24 cellular contexts compared by ENCODE assay signal in the genomic region with DNA sequence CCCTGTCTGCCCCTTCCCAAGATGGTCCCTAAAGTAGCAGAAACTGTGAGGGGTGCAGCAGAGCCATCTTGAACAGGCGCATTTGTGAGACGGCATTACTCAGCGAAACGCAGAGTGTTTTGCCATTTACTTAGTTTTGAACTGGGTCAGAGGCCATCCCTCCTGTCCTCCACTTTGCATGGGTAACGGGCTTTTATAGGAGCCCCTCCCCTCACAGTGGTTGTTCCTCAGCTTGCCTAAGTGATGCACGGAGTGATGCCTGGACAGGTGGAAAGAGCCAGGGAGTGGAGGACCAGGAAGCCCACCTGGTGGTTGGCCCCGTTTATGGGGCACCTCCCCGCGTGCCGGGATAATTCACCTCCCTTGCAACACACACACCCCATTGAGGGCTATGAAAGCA.
"Had no signal": no experiment of that assay in that cellular context is flagged by ENCODE, and none has a peak within 500 bp of the region (broad histone marks: within the 10 kb centered on the region; RNA-seq: fewer than 3 reads in every experiment).

No MANE protein-coding gene starts in this region.

- H3K27me3 Mint-ChIP-seq: memory B cell; naive thymus-derived CD4-positive, alpha-beta T cell; natural killer cell treated with Interleukin-12 subunit alpha and Interleukin-12 subunit beta and Interleukin-15 and Interleukin-18, amount 100 ng/mL, for 72 hours; stimulated activated naive CD8-positive, alpha-beta T cell treated with anti-CD3 and anti-CD28 coated beads, Interleukin-15, Interleukin-2, amounts not matched to agents 100 ng/mL and 50 ng/mL, for 24 hours had no signal

- H3K9me3 ChIP-seq: left ventricle myocardium inferior, mucosa of descending colon, pancreas, prostate gland, suprapubic skin, thoracic aorta, tibial artery, upper lobe of right lung had no signal

- H3K27me3 ChIP-seq: pancreas, suprapubic skin, tibial artery, upper lobe of right lung had no signal

- ATAC-seq: mucosa of descending colon; naive thymus-derived CD4-positive, alpha-beta T cell; natural killer cell treated with Interleukin-12 subunit alpha and Interleukin-12 subunit beta and Interleukin-15 and Interleukin-18, amount 100 ng/mL, for 72 hours; right cardiac atrium; sciatic nerve; stimulated activated effector memory CD8-positive, alpha-beta T cell treated with anti-CD3 and anti-CD28 coated beads, Interleukin-12 subunit alpha, Interleukin-12 subunit beta, amount 100 ng/mL, for 72 hours; upper lobe of right lung had no signal

- H3K9me3 Mint-ChIP-seq: memory B cell; naive thymus-derived CD4-positive, alpha-beta T cell; natural killer cell treated with Interleukin-12 subunit alpha and Interleukin-12 subunit beta and Interleukin-15 and Interleukin-18, amount 100 ng/mL, for 72 hours; stimulated activated effector memory CD8-positive, alpha-beta T cell treated with anti-CD3 and anti-CD28 coated beads, Interleukin-12 subunit alpha, Interleukin-12 subunit beta, amount 100 ng/mL, for 72 hours; stimulated activated naive CD8-positive, alpha-beta T cell treated with anti-CD3 and anti-CD28 coated beads, Interleukin-15, Interleukin-2, amounts not matched to agents 100 ng/mL and 50 ng/mL, for 24 hours had no signal

- H3K36me3 Mint-ChIP-seq: memory B cell; naive thymus-derived CD4-positive, alpha-beta T cell; natural killer cell treated with Interleukin-12 subunit alpha and Interleukin-12 subunit beta and Interleukin-15 and Interleukin-18, amount 100 ng/mL, for 72 hours; stimulated activated effector memory CD8-positive, alpha-beta T cell treated with anti-CD3 and anti-CD28 coated beads, Interleukin-12 subunit alpha, Interleukin-12 subunit beta, amount 100 ng/mL, for 72 hours had no signal

- H3K4me1 Mint-ChIP-seq: memory B cell had no signal

- DNase-seq: islet precursor cell; left ventricle myocardium inferior; midbrain; mucosa of descending colon; naive thymus-derived CD4-positive, alpha-beta T cell; nucleus accumbens; retina; right cardiac atrium; stimulated activated CD4-positive, alpha-beta T cell treated with anti-CD3 and anti-CD28 coated beads, Interleukin-4, amount 100 ng/mL, for 24 hours; stimulated activated naive CD4-positive, alpha-beta T cell; tibial artery; trophoblast cell; upper lobe of right lung had no signal

- H3K4me3 ChIP-seq: left ventricle myocardium inferior, lung, mucosa of descending colon, pancreas, prostate gland, skin epidermis, suprapubic skin, thoracic aorta, tibial artery, upper lobe of right lung had no signal

- H3K4me1 ChIP-seq: left ventricle myocardium inferior, prostate gland, suprapubic skin, tibial artery, upper lobe of right lung had no signal

- H3K36me3 ChIP-seq: left ventricle myocardium inferior, pancreas, prostate gland, suprapubic skin, thoracic aorta, tibial artery, upper lobe of right lung had no signal

- H3K27ac ChIP-seq: left ventricle myocardium inferior, pancreas, prostate gland, skin epidermis, suprapubic skin, thoracic aorta, tibial artery, upper lobe of right lung had no signal

- H3K27ac Mint-ChIP-seq: natural killer cell treated with Interleukin-12 subunit alpha and Interleukin-12 subunit beta and Interleukin-15 and Interleukin-18, amount 100 ng/mL, for 72 hours; stimulated activated effector memory CD8-positive, alpha-beta T cell treated with anti-CD3 and anti-CD28 coated beads, Interleukin-12 subunit alpha, Interleukin-12 subunit beta, amount 100 ng/mL, for 72 hours; stimulated activated naive CD8-positive, alpha-beta T cell treated with anti-CD3 and anti-CD28 coated beads, Interleukin-15, Interleukin-2, amounts not matched to agents 100 ng/mL and 50 ng/mL, for 24 hours had no signal

- H3K4me3 Mint-ChIP-seq: memory B cell; naive thymus-derived CD4-positive, alpha-beta T cell; natural killer cell treated with Interleukin-12 subunit alpha and Interleukin-12 subunit beta and Interleukin-15 and Interleukin-18, amount 100 ng/mL, for 72 hours; stimulated activated effector memory CD8-positive, alpha-beta T cell treated with anti-CD3 and anti-CD28 coated beads, Interleukin-12 subunit alpha, Interleukin-12 subunit beta, amount 100 ng/mL, for 72 hours; stimulated activated naive CD8-positive, alpha-beta T cell treated with anti-CD3 and anti-CD28 coated beads, Interleukin-15, Interleukin-2, amounts not matched to agents 100 ng/mL and 50 ng/mL, for 24 hours had no signal
